Comparison of ENCODE assay signal across 8 cellular contexts in the genomic region with DNA sequence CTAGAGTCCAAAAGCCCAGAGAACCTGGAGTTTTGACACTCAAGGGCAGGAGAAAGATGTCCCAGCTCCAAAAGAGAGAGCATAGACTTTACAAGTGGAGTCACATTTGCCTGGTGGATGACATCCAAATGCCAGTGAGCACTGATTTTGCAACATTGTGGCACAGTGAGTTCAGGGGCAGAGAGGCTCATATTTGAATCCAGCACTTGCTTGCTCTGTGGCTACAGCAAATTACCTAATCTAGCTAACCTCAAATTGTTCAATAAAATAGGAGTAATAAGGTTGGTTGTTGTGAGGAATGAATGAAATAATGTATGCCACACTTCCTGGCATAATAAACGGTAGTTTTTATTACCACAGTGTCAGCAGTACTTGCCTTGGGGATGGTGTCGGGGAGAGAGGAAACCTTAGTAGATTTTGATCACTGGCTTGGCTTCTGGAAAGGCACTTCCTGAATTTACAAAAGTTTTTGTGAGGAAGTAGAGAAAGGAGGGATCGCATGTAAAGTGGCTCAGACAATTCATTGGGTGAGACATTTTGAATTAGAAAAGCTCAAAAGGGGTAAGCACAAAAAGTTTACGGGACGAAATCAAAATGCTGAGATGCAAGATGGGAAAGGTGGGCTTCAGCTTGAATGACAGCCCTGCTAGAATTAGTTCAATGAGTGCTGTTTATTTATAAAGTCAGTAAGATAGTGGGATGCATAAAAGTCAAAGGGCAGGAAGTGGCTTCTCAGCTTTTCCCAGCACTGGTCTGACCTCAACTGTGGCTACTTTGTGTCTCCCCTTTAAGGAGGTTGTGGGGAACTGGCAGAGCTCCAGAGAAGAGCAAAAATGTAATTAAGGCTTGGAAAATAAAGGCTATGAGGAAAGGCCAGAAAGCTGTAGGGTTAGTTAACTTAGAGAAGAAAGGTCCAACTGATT.
DNase-seq lines count a peak whose midpoint lies in the region; ATAC-seq and TF ChIP-seq lines count a peak whose summit lies in the region.

No MANE protein-coding gene starts in this region.

- ATAC-seq in GM23338 = peak; percentile 45
- no peak for ATAC-seq in stimulated activated memory B cell treated with anti-CD40 and anti-IgM and Interleukin-4, amounts not matched to agents 10 μg/mL and 1 μg/mL and 100 μg/mL, for 72 hours
- ATAC-seq in HG03469 (IDR thresholded peaks at IDR 0.05; ENCODE audit: unreplicated experiment) = no peak

- peaks cover 12% of the 10 kb centered on the region for H3K9me3 Mint-ChIP-seq in GM23338
- H3K9me3 Mint-ChIP-seq in stimulated activated memory B cell treated with anti-CD40 and anti-IgM and Interleukin-4, amounts not matched to agents 10 μg/mL and 1 μg/mL and 100 μg/mL, for 72 hours = no peaks in the 10 kb centered on the region

- peak overlapping the region; percentile 94 for H2AFZ ChIP-seq in GM23338

- H3K4me1 Mint-ChIP-seq in GM23338 = peaks cover 18% of the 10 kb centered on the region
- no peaks in the 10 kb centered on the region for H3K4me1 Mint-ChIP-seq in stimulated activated memory B cell treated with anti-CD40 and anti-IgM and Interleukin-4, amounts not matched to agents 10 μg/mL and 1 μg/mL and 100 μg/mL, for 72 hours

- H3K9me2 ChIP-seq in GM23338 (ENCODE audit: insufficient read depth) = no peaks in the 10 kb centered on the region

- H4K20me1 ChIP-seq in GM23338 (replicated peaks; ENCODE audit: insufficient read depth) = no peaks in the 10 kb centered on the region

- H3K36me3 Mint-ChIP-seq in GM23338 (ENCODE audit: low read depth) = peaks cover 6% of the 10 kb centered on the region; the same call in 1 of the 3 replicates
- no peaks in the 10 kb centered on the region for H3K36me3 Mint-ChIP-seq in stimulated activated memory B cell treated with anti-CD40 and anti-IgM and Interleukin-4, amounts not matched to agents 10 μg/mL and 1 μg/mL and 100 μg/mL, for 72 hours

- peak overlapping the region; percentile 61 for H3K4me2 ChIP-seq in GM23338

- H3K27ac ChIP-seq in GM23338 (ENCODE audit: low read depth) (peak overlapping the region; percentile 80), prostate gland (peak overlapping the region in 1 of 2 donors; percentile 13)

- peaks cover 7% of the 10 kb centered on the region for H3K27me3 Mint-ChIP-seq in GM23338 (ENCODE audit: insufficient read depth, low read depth, poor library complexity)
- peaks cover 13% of the 10 kb centered on the region for H3K27me3 Mint-ChIP-seq in stimulated activated memory B cell treated with anti-CD40 and anti-IgM and Interleukin-4, amounts not matched to agents 10 μg/mL and 1 μg/mL and 100 μg/mL, for 72 hours

- H3K27me3 ChIP-seq in GM23338 (ENCODE audit: insufficient read depth) = no peaks in the 10 kb centered on the region
- H3K27me3 ChIP-seq in prostate gland (replicated peaks; ENCODE audit: insufficient read depth) = no peaks in the 10 kb centered on the region
- no peaks in the 10 kb centered on the region for H3K27me3 ChIP-seq in BE2C

- H3F3A ChIP-seq in GM23338 (replicated peaks; ENCODE audit: low read depth) = no peaks in the 10 kb centered on the region

- no peaks in the 10 kb centered on the region for H3K79me2 ChIP-seq in GM23338 (replicated peaks; ENCODE audit: insufficient read depth)

- H3K36me3 ChIP-seq in GM23338 (ENCODE audit: insufficient read depth) (no peaks in the 10 kb centered on the region), prostate gland (no peaks in the 10 kb centered on the region), BE2C (no peaks in the 10 kb centered on the region)

- H3K9me3 ChIP-seq in prostate gland (no peaks in the 10 kb centered on the region), BE2C (no peaks in the 10 kb centered on the region)

- TF ChIP-seq CTCF in GM23338 (conservative IDR thresholded peaks at IDR 0.05; ENCODE audit: low read depth in 2 of 2) = no peak
- no peak for TF ChIP-seq CTCF in fibroblast of pulmonary artery (IDR thresholded peaks at IDR 0.05; ENCODE audit: low read length, missing control alignments)
- no peak for TF ChIP-seq CTCF in prostate gland (IDR thresholded peaks at IDR 0.05)
- no peak for TF ChIP-seq CTCF in BE2C (IDR thresholded peaks at IDR 0.05; ENCODE audit: low read depth, low read length)

- H3K4me1 ChIP-seq in GM23338 (ENCODE audit: insufficient read depth) (peaks cover 17% of the 10 kb centered on the region), prostate gland (replicated peaks) (no peaks in the 10 kb centered on the region), BE2C (no peaks in the 10 kb centered on the region)

- peak overlapping the region; percentile 35 for H3K27ac Mint-ChIP-seq in GM23338
- no peak overlapping the region for H3K27ac Mint-ChIP-seq in stimulated activated memory B cell treated with anti-CD40 and anti-IgM and Interleukin-4, amounts not matched to agents 10 μg/mL and 1 μg/mL and 100 μg/mL, for 72 hours

- H3K4me3 Mint-ChIP-seq in GM23338 = no peak overlapping the region
- no peak overlapping the region for H3K4me3 Mint-ChIP-seq in stimulated activated memory B cell treated with anti-CD40 and anti-IgM and Interleukin-4, amounts not matched to agents 10 μg/mL and 1 μg/mL and 100 μg/mL, for 72 hours

- H3K4me3 ChIP-seq in GM23338 (no peak overlapping the region), fibroblast of pulmonary artery (replicated peaks; ENCODE audit: low read depth, low read length) (no peak overlapping the region), prostate gland (no peak overlapping the region), BE2C (ENCODE audit: low read depth, low read length) (no peak overlapping the region)

- WGBS in prostate gland = 51% methylated on average over 5 of the region's 5 CpGs

- DNase-seq in GM23338 (ENCODE audit: low spot score) (peak; percentile 8), SKM-1 (lab: John Stamatoyannopoulos, UW; ENCODE audit: unreplicated experiment) (peak; percentile 82), fibroblast of pulmonary artery (ENCODE audit: low read depth) (peak; percentile 45), prostate gland (ENCODE audit: low spot score) (peak; percentile 63), NCI-H1930 (lab: John Stamatoyannopoulos, UW) (no peak), BE2C (no peak)

- TF ChIP-seq POLR2A in prostate gland (IDR thresholded peaks at IDR 0.05) = no peak

- intact Hi-C loops in prostate gland (cut with DNase I) = no loop called here

TF ChIP-seq in GM23338, 12 proteins besides CTCF, POLR2A, EP300 and RAD21 (continues in another document):
- no peak for TF ChIP-seq EZH2 (IDR thresholded peaks at IDR 0.05; ENCODE audit: low read depth, unreplicated experiment)
- TF ChIP-seq ZNF462 (CRISPR knock-in tag; IDR thresholded peaks at IDR 0.05) = no peak
- TF ChIP-seq NANOG (IDR thresholded peaks at IDR 0.05; ENCODE audit: borderline replicate concordance) = no peak

Comparison
In these comparisons a context has a peak if more than half of its experiments do, and no peak if none do; other contexts are left out.
1. DNase-seq: peak in GM23338 (single experiment), SKM-1 (single experiment), fibroblast of pulmonary artery (single experiment) and prostate gland (single experiment); none in NCI-H1930 (0 of 2) and BE2C (single experiment).